In the genomic region with DNA sequence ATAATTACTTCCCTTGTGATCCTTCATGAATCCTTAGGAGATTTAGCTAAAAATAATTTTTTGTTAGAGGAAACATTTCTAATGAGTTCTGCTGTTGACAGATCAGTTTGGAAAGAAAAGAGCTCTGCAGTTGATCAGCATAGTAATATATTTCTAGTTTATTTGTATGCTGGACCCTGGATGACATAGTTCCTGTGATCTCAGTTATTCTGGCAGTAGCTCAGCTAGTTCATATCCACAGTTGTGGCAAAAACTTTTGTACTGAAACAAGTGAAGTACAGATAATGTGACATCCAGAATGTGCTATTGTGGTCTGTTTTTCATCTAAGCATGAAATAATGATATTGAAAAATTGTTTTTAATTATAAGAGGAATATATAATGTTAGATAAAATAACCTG, we compare ENCODE assay signal across 1 cellular context.
TF ChIP-seq lines count a peak whose summit lies in the region.

No MANE protein-coding gene starts in this region.

TF ChIP-seq in IMR-90, 13 proteins besides CTCF, POLR2A, EP300 and RAD21 (continued from another document):
- TF ChIP-seq BHLHE40 (IDR thresholded peaks at IDR 0.05; ENCODE audit: low read depth, low read length), result no peak
- no peak for TF ChIP-seq CEBPB (IDR thresholded peaks at IDR 0.05; ENCODE audit: low read depth, low read length)
- no peak for TF ChIP-seq USF2 (IDR thresholded peaks at IDR 0.05; ENCODE audit: low read depth, low read length)
